ENCODE assay signal across 13 cellular contexts in the genomic region with DNA sequence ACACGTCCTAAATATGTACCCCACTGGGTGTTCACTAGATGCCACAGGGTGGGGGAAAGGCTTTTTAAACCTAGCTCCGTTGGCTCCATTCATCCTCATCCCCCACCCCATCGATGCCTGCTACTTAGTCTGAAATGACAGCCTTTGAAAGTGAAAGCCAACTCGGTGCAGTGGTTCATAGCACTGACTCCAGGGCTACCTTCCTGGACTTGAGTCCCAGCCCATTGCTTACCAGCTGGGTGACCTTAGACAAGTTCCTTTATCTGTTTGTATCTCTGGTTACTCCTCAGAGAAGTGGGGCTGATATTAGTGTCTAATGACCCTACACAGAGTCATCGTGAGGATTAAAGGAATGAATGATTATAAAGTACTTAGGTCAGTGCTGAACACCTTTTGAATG. TPM values are rescaled to one million over a fixed set of nuclear protein-coding genes. Genes with fewer than 3 reads are reported as not detected.
DNase-seq lines count a peak whose midpoint lies in the region; ATAC-seq and TF ChIP-seq lines count a peak whose summit lies in the region.
"Had no signal": no experiment of that assay in that cellular context is flagged by ENCODE, and none has a peak within 500 bp of the region (broad histone marks: within the 10 kb centered on the region; RNA-seq: fewer than 3 reads in every experiment).

No MANE protein-coding gene starts in this region.

- no peak overlapping the region for H3K4me3 Mint-ChIP-seq in osteocyte (ENCODE audit: unreplicated experiment)
- H3K4me3 Mint-ChIP-seq: dendritic cell treated with granulocyte-macrophage colony-stimulating factor and Interleukin-4, amounts not matched to agents 40 ng/mL and 50 ng/mL, for 4 days had no signal

- peaks cover 5% of the 10 kb centered on the region for H3K4me1 Mint-ChIP-seq in osteocyte (ENCODE audit: unreplicated experiment)

- no peaks in the 10 kb centered on the region for H3K27me3 Mint-ChIP-seq in osteocyte (ENCODE audit: unreplicated experiment)
- H3K27me3 Mint-ChIP-seq: dendritic cell treated with granulocyte-macrophage colony-stimulating factor and Interleukin-4, amounts not matched to agents 40 ng/mL and 50 ng/mL, for 4 days had no signal

- peaks cover 32% of the 10 kb centered on the region for H3K36me3 Mint-ChIP-seq in osteocyte (ENCODE audit: unreplicated experiment)

- ATAC-seq in GM19351 (IDR thresholded peaks at IDR 0.05; ENCODE audit: unreplicated experiment) (peak; percentile 53), HG02759 (IDR thresholded peaks at IDR 0.05; ENCODE audit: unreplicated experiment) (peak; percentile 43), HG03571 (IDR thresholded peaks at IDR 0.05; ENCODE audit: unreplicated experiment) (peak; percentile 40)
- ATAC-seq: HCT116 had no signal

- H3K9me3 Mint-ChIP-seq in osteocyte (ENCODE audit: unreplicated experiment): no peaks in the 10 kb centered on the region
- H3K9me3 Mint-ChIP-seq: dendritic cell treated with granulocyte-macrophage colony-stimulating factor and Interleukin-4, amounts not matched to agents 40 ng/mL and 50 ng/mL, for 4 days had no signal

- peak; percentile 68 for DNase-seq in GM10266 (ENCODE audit: extremely low spot score)
- DNase-seq in foreskin fibroblast: no peak
- DNase-seq in activated CD8-positive, alpha-beta memory T cell treated with anti-CD3 and anti-CD28 coated beads, Interleukin-2, amount 50 U/mL, for 4 hours: no peak
- no peak for DNase-seq in osteocyte (ENCODE audit: extremely low spot score, unreplicated experiment)
- DNase-seq in SW 1271 (lab: John Stamatoyannopoulos, UW): no peak
- DNase-seq: DMS79 treated with DMSO at 0.1 percent for 48 hours, NCI-H524 had no signal

- no peak overlapping the region for H3K27ac Mint-ChIP-seq in osteocyte (ENCODE audit: unreplicated experiment)
- H3K27ac Mint-ChIP-seq: dendritic cell treated with granulocyte-macrophage colony-stimulating factor and Interleukin-4, amounts not matched to agents 40 ng/mL and 50 ng/mL, for 4 days had no signal

- H3K4me3 ChIP-seq in foreskin fibroblast (ENCODE audit: low read depth in 1 of 2, low read length in 2 of 2): no peak overlapping the region
- H3K4me3 ChIP-seq: vagina had no signal

- no peak for TF ChIP-seq CTCF in GM10266 (IDR thresholded peaks at IDR 0.05; ENCODE audit: control insufficient read depth, insufficient read depth, low read depth, missing control alignments)
- TF ChIP-seq CTCF in foreskin fibroblast (IDR thresholded peaks at IDR 0.05; ENCODE audit: low read depth, low read length): no peak
- TF ChIP-seq CTCF in osteocyte (IDR thresholded peaks at IDR 0.05): no peak

RNA-seq across cellular contexts. Expression of a gene that starts 24.4 kb away (rescaled TPM):
- total RNA-seq in osteocyte: 25.9 and 26.2 TPM in 2 replicates

RNA-seq across cellular contexts. Expression of a gene that starts 41.0 kb away (rescaled TPM):
- 0.13 and 0.24 TPM in 2 replicates for total RNA-seq in osteocyte
